Comparison of ENCODE assay signal across 21 cellular contexts in genomic region chr2:226875438-226876225, GRCh38. TPM values are rescaled to one million over a fixed set of nuclear protein-coding genes. Genes with fewer than 3 reads are reported as not detected.
DNase-seq lines count a peak whose midpoint lies in the region; ATAC-seq, FAIRE-seq and TF ChIP-seq lines count a peak whose summit lies in the region.
"Had no signal": no experiment of that assay in that cellular context is flagged by ENCODE, and none has a peak within 500 bp of the region (broad histone marks: within the 10 kb centered on the region; RNA-seq: fewer than 3 reads in every experiment).

No MANE protein-coding gene starts in this region.

- H3K9ac ChIP-seq in GM12878 (ENCODE audit: control insufficient read depth, insufficient read depth, low read length) (no peak overlapping the region), neuronal stem cell (ENCODE audit: low read depth, low read length, poor library complexity) (no peak overlapping the region)

- TF ChIP-seq RAD21 in GM12878 (IDR thresholded peaks at IDR 0.05; ENCODE audit: insufficient read depth, low read depth, low read length): no peak

- in situ Hi-C loops in GM12878 (cut with MboI): no loop called here

- H2BK15ac ChIP-seq in neuronal stem cell (ENCODE audit: low read length): no peak overlapping the region

- H3K4me2 ChIP-seq in GM12878 (ENCODE audit: control insufficient read depth, insufficient read depth): no peak overlapping the region
- H3K4me2 ChIP-seq in neuronal stem cell (ENCODE audit: insufficient read depth, low read length, poor library complexity, severe bottlenecking): no peak overlapping the region

- SMC1A ChIA-PET in GM12878 (lab: Charles Lee; ENCODE audit: uncharacterized antibody, unreplicated experiment): interaction anchor here (0.6 to 6.7 kb wide), 4 partner anchors 12 to 1876 kb away, joined by 3 to 30 read pairs (median 4); partner anchors contain the start of gene RHBDD1

- TF ChIP-seq EP300 in GM12878 (IDR thresholded peaks at IDR 0.05; ENCODE audit: borderline replicate concordance in 1 of 2, control insufficient read depth in 1 of 2, low read depth in 2 of 2, low read length in 2 of 2): no peak

- TF ChIP-seq CTCF in GM12878 (IDR thresholded peaks at IDR 0.05 in 2 of 3, conservative IDR thresholded peaks at IDR 0.05 in 1 of 3; ENCODE audit: control insufficient read depth in 2 of 3, extremely low read depth in 1 of 3, insufficient read depth in 1 of 3, low read depth in 3 of 3, low read length in 3 of 3): no peak

- no peaks in the 10 kb centered on the region for H3K27me3 Mint-ChIP-seq in T-helper 2 cell treated with Interferon-gamma antibody and Interleukin-4, amounts not matched to agents 5 μg/mL and 100 μg/mL, for 36 hours (ENCODE audit: low read depth)

- peak overlapping the region; percentile 20; the same call in 1 of the 2 replicates for H3K27ac ChIP-seq in GM12878 (ENCODE audit: control insufficient read depth, insufficient read depth)
- no peak overlapping the region for H3K27ac ChIP-seq in neuronal stem cell (replicated peaks; ENCODE audit: low read length)
- H3K27ac ChIP-seq: ascending aorta, gastrocnemius medialis, prostate gland had no signal

- RAD21 ChIA-PET in GM12878 (lab: Charles Lee; ENCODE audit: unreplicated experiment): no interaction called here

- H3K14ac ChIP-seq in neuronal stem cell (ENCODE audit: low read length): no peak overlapping the region

- peaks cover 0 to 3% of the 10 kb centered on the region in 2 experiments; a peak in 2 of 4 replicates for H3K36me3 ChIP-seq in GM12878 (ENCODE audit: control insufficient read depth in 2 of 2, insufficient read depth in 2 of 2, low read length in 1 of 2)
- no peaks in the 10 kb centered on the region for H3K36me3 ChIP-seq in neuronal stem cell (replicated peaks in 1 of 2; ENCODE audit: control insufficient read depth in 2 of 2, insufficient read depth in 2 of 2, low read length in 2 of 2)
- H3K36me3 ChIP-seq: gastrocnemius medialis, prostate gland had no signal

- CTCF ChIA-PET in GM12878 (lab: Yijun Ruan, JAX): interaction anchor here (0.7 to 2.1 kb wide), 4 partner anchors 16 to 110 kb away, joined by 3 to 7 read pairs (median 4); partner anchors contain the start of gene IRS1

- no TSS peak for BruUV-seq in GM12878 (replicated peaks; lab: Mats Ljungman, UMichigan)

- H3K9me3 ChIP-seq in GM12878 (replicated peaks; ENCODE audit: control insufficient read depth, insufficient read depth, low read length): peaks cover 4% of the 10 kb centered on the region
- H3K9me3 ChIP-seq in neuronal stem cell (replicated peaks in 1 of 2; ENCODE audit: control insufficient read depth in 2 of 2, insufficient read depth in 1 of 2, low read depth in 1 of 2, low read length in 2 of 2): no peaks in the 10 kb centered on the region
- H3K9me3 ChIP-seq: ascending aorta, gastrocnemius medialis, prostate gland had no signal

- peaks cover 36% of the 10 kb centered on the region for H3K36me3 Mint-ChIP-seq in T-helper 2 cell treated with Interferon-gamma antibody and Interleukin-4, amounts not matched to agents 5 μg/mL and 100 μg/mL, for 36 hours (ENCODE audit: low read depth)

- H3K4me1 ChIP-seq in GM12878 (ENCODE audit: control insufficient read depth, insufficient read depth, low read length): peaks cover 11% of the 10 kb centered on the region
- peaks cover 0 to 6% of the 10 kb centered on the region in 2 donors for H3K4me1 ChIP-seq in neuronal stem cell (ENCODE audit: control insufficient read depth in 2 of 2, insufficient read depth in 1 of 2, low read depth in 1 of 2, low read length in 2 of 2)
- H3K4me1 ChIP-seq: ascending aorta, gastrocnemius medialis, prostate gland had no signal

- FAIRE-seq in GM12891 (lab: Jason Lieb, UNC) (no peak), GM12878 (lab: Jason Lieb, UNC) (no peak)
- FAIRE-seq: GM12892, H54, RCC 7860, urothelium cell line had no signal

- POLR2A ChIA-PET in GM12878 (lab: Charles Lee): interaction anchor here (0.5 kb wide), 1 partner anchor 29 kb away, joined by 3 read pairs; no protein-coding TSS in a partner anchor

- ATAC-seq in GM19468 (IDR thresholded peaks at IDR 0.05; ENCODE audit: extremely low read depth, unreplicated experiment) (peak; percentile 80), HG03342 (IDR thresholded peaks at IDR 0.05; ENCODE audit: unreplicated experiment) (peak; percentile 81), GM12878 (peak; percentile 51), HG03159 (IDR thresholded peaks at IDR 0.05; ENCODE audit: unreplicated experiment) (no peak)
- ATAC-seq: gastrocnemius medialis; left ventricle myocardium superior; stimulated activated naive CD8-positive, alpha-beta T cell treated with anti-CD3 and anti-CD28 coated beads, Interleukin-15, Interleukin-2, amounts not matched to agents 100 U/mL and 50 U/mL, for 24 hours had no signal

- 98% methylated on average over 5 of the region's 5 CpGs for WGBS in GM12878 (ENCODE audit: insufficient coverage, insufficient replicate concordance, low lambda C conversion rate, missing lambda C conversion rate)
- no CpG with 5 or more reads among the region's 5 CpGs for WGBS in neuronal stem cell (ENCODE audit: extremely low coverage in 2 of 2, insufficient read length in 2 of 2, insufficient replicate concordance in 1 of 2), 2 donors

- H2AFZ ChIP-seq in GM12878 (ENCODE audit: control insufficient read depth, low read depth, low read length) (no peak overlapping the region), neuronal stem cell (ENCODE audit: low read length) (no peak overlapping the region)

- intact Hi-C loops in GM12878 (cut with micrococcal nuclease; ENCODE audit: unreplicated experiment): no loop called here

- no peak overlapping the region for H3K4me3 ChIP-seq in GM12878
- H3K4me3 ChIP-seq in neuronal stem cell (ENCODE audit: low read length in 2 of 2): no peak overlapping the region
- H3K4me3 ChIP-seq: ascending aorta, gastrocnemius medialis, prostate gland had no signal

- H3K9me3 Mint-ChIP-seq in T-helper 2 cell treated with Interferon-gamma antibody and Interleukin-4, amounts not matched to agents 5 μg/mL and 100 μg/mL, for 36 hours: no peaks in the 10 kb centered on the region

- no peak overlapping the region for H2BK120ac ChIP-seq in neuronal stem cell (ENCODE audit: low read depth, low read length)

- peaks cover 16% of the 10 kb centered on the region for H3K4me1 Mint-ChIP-seq in T-helper 2 cell treated with Interferon-gamma antibody and Interleukin-4, amounts not matched to agents 5 μg/mL and 100 μg/mL, for 36 hours (ENCODE audit: low read depth)

- H3K27ac Mint-ChIP-seq in T-helper 2 cell treated with Interferon-gamma antibody and Interleukin-4, amounts not matched to agents 5 μg/mL and 100 μg/mL, for 36 hours: no peak overlapping the region

- H3K23ac ChIP-seq in neuronal stem cell (ENCODE audit: low read depth, low read length, poor library complexity): no peak overlapping the region

- no peaks in the 10 kb centered on the region for H4K20me1 ChIP-seq in GM12878 (ENCODE audit: control insufficient read depth, insufficient read depth)

- H3K79me1 ChIP-seq in neuronal stem cell (ENCODE audit: low read depth, low read length): no peaks in the 10 kb centered on the region

- H2AK5ac ChIP-seq in neuronal stem cell (ENCODE audit: low read depth, low read length): no peak overlapping the region

- no peaks in the 10 kb centered on the region; the same call in 1 of the 2 replicates for H3K79me2 ChIP-seq in GM12878 (ENCODE audit: control insufficient read depth, insufficient read depth, low read length)

- H3K4ac ChIP-seq in neuronal stem cell (ENCODE audit: low read length): no peak overlapping the region

- H3K18ac ChIP-seq in neuronal stem cell (ENCODE audit: low read length): no peak overlapping the region

- H3K27me3 ChIP-seq in GM12878 (replicated peaks in 1 of 2; ENCODE audit: control insufficient read depth in 2 of 2, insufficient read depth in 2 of 2, low read length in 1 of 2) (no peaks in the 10 kb centered on the region), neuronal stem cell (ENCODE audit: control insufficient read depth in 3 of 3, insufficient read depth in 3 of 3, low read depth in 1 of 3, low read length in 3 of 3) (no peaks in the 10 kb centered on the region)
- H3K27me3 ChIP-seq: ascending aorta, gastrocnemius medialis had no signal

- no peak overlapping the region for H2BK12ac ChIP-seq in neuronal stem cell (ENCODE audit: low read length)

- no peak overlapping the region for H4K91ac ChIP-seq in neuronal stem cell (ENCODE audit: low read depth, low read length, poor library complexity)

- DNase-seq in GM12891 (ENCODE audit: insufficient read length, low spot score) (no peak), GM12878 (ENCODE audit: low read depth, low spot score) (no peak), NCI-H146 (lab: John Stamatoyannopoulos, UW) (no peak), neuronal stem cell (ENCODE audit: low spot score) (no peak)
- no peak for DNase-seq in T-helper 2 cell treated with Interferon-gamma antibody and Interleukin-4, amounts not matched to agents 5 μg/mL and 100 μg/mL, for 36 hours (ENCODE audit: low spot score)
- DNase-seq: ACHN; activated effector memory CD4-positive, alpha-beta T cell treated with Interleukin-2 at 50 U/mL for 16 hours; gastrocnemius medialis; left ventricle myocardium superior; NCI-H2029 treated with DMSO at 0.1 percent for 48 hours; NCI-H524 treated with DMSO at 0.1 percent for 48 hours; stimulated activated naive CD8-positive, alpha-beta T cell treated with anti-CD3 and anti-CD28 coated beads, Interleukin-15, Interleukin-2, amounts not matched to agents 100 U/mL and 50 U/mL, for 24 hours had no signal

- H2BK5ac ChIP-seq in neuronal stem cell (ENCODE audit: low read length): no peak overlapping the region

- TF ChIP-seq POLR2A in GM12891 (IDR thresholded peaks at IDR 0.05; ENCODE audit: low read depth, low read length) (no peak), GM12878 (IDR thresholded peaks at IDR 0.05; ENCODE audit: low read depth, low read length) (no peak)

- H4K8ac ChIP-seq in neuronal stem cell (ENCODE audit: low read depth, low read length): no peak overlapping the region

- no peak overlapping the region for H3K4me3 Mint-ChIP-seq in T-helper 2 cell treated with Interferon-gamma antibody and Interleukin-4, amounts not matched to agents 5 μg/mL and 100 μg/mL, for 36 hours

RNA-seq across cellular contexts. Expression of gene RHBDD1, which starts 39.8 kb away (rescaled TPM):
- polyA plus RNA-seq in GM12891 (2012; ENCODE audit: low read depth, missing spikeins): 10.2 TPM
- total RNA-seq in GM12878 (2013; cell fraction: nucleolus; rRNA removed): 230 and 231 TPM in 2 replicates
- total RNA-seq in GM12878 (2014; rRNA removed) (7.5 and 11.3 TPM in 2 replicates), GM12878 (2014; rRNA removed; fragmentation: Illumina TruSeq; extraction: Trizol) (14.3 and 17.1 TPM in 2 replicates), GM12878 (2021) (25.7 and 29.0 TPM in 2 replicates)
- 11.7 TPM for polyA plus RNA-seq in GM12878 (2011; ENCODE audit: low read depth)
- polyA plus RNA-seq in GM12878 (2011; rRNA removed) (35.6 and 36.4 TPM in 2 replicates), GM12878 (2014; fragmentation: Illumina TruSeq; extraction: Trizol) (15.0 and 23.8 TPM in 2 replicates), GM12878 (2014; fragmentation: Nextera tagmentation; extraction: Ambion mirVana) (1 to 10 TPM; 7.1 to 7.3 TPM), GM12878 (2014; rRNA removed) (10.1 and 12.9 TPM in 2 replicates), GM12878 (2016; fragmentation: Nextera tagmentation; extraction: Ambion mirVana) (10 to 100 TPM; 23.4 to 27.4 TPM)
- polyA plus RNA-seq in GM12878 (2011; cell fraction: cytosol; rRNA removed): 15.0 and 18.9 TPM in 2 replicates
- polyA plus RNA-seq in GM12878 (2011; cell fraction: nucleus; rRNA removed): 22.2 and 35.0 TPM in 2 replicates
- polyA plus RNA-seq in GM12878 (2012): 13.7 and 15.5 TPM in 2 replicates
- polyA minus RNA-seq in GM12878 (2011; rRNA and poly(A)+ RNA removed): 95.4 and 140 TPM in 2 replicates
- 20.8 and 32.3 TPM in 2 replicates for polyA minus RNA-seq in GM12878 (2011; cell fraction: cytosol; rRNA and poly(A)+ RNA removed)
- 68.9 and 77.6 TPM in 2 replicates for polyA minus RNA-seq in GM12878 (2011; cell fraction: nucleus; rRNA and poly(A)+ RNA removed)
- polyA plus RNA-seq in neuronal stem cell (2013, experiment 1 of 2): 16.6 TPM
- 15.3 TPM for polyA plus RNA-seq in neuronal stem cell (2013, experiment 2 of 2)
